ENCODE assay signal across 17 cellular contexts in the genomic region with DNA sequence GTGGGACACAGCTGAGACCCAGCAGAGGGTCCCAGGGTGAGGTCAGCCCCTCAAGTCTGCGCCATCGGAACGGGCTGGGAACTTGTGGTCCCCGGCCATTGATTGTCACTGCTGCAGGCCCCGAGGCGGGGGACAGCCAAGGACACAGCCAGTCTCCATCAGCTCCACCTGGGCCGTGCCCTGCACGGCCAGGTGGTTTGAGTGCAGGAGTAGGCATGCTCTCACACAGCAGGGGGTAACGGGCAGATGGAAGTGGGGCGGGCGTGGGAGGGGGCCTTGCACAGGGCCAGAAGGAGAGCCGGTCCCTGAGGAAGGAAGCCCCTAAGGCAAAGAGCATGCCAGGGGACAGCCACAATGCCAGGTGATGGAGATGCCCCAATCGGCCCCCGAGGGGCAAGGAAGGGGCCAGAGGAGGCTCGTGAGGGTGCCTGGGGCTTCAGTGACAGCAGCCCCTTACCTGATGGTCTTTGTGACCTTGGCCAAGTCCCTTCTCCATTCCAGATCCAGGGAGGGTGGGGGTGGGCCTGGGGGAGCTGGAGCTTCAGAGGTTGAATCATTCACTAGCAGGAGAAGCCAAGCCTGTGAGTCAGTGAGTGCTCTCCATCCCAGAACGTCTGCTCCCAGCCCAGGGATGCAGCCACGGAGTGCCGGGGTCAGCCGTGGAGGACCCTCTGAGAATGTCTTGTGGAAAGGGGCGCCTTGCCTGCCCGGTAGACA. TPM values are rescaled to one million over a fixed set of nuclear protein-coding genes. Genes with fewer than 3 reads are reported as not detected.
DNase-seq lines count a peak whose midpoint lies in the region; ATAC-seq and TF ChIP-seq lines count a peak whose summit lies in the region.
"Had no signal": no experiment of that assay in that cellular context is flagged by ENCODE, and none has a peak within 500 bp of the region (broad histone marks: within the 10 kb centered on the region; RNA-seq: fewer than 3 reads in every experiment).

No MANE protein-coding gene starts in this region.

- peaks cover 37% of the 10 kb centered on the region for H3K27me3 ChIP-seq in osteoblast (ENCODE audit: insufficient read depth, low read length)
- H3K27me3 ChIP-seq in colonic mucosa, result peaks cover 6% of the 10 kb centered on the region

- no peak overlapping the region for H2AFZ ChIP-seq in osteoblast (ENCODE audit: low read length)

- H3K9ac ChIP-seq in colonic mucosa (ENCODE audit: low read depth in 2 of 2, low read length in 2 of 2), result no peak overlapping the region
- H3K9ac ChIP-seq: BLaER1 had no signal

- H3K36me3 ChIP-seq in osteoblast (ENCODE audit: insufficient read depth, low read length) (no peaks in the 10 kb centered on the region), colonic mucosa (no peaks in the 10 kb centered on the region)
- H3K36me3 ChIP-seq: BLaER1, prostate gland, thoracic aorta had no signal

- DNase-seq in EL (peak; percentile 59), NCI-H226 (peak; percentile 57), choroid plexus epithelial cell (ENCODE audit: low read depth) (peak; percentile 26), osteoblast (ENCODE audit: insufficient read length, low spot score, missing footprints) (peak; percentile 99), Kasumi-1 (lab: John Stamatoyannopoulos, UW) (no peak), colonic mucosa (no peak)
- DNase-seq: activated CD4-positive, alpha-beta T cell treated with anti-CD3 and anti-CD28 coated beads for 4 hours; cortex of kidney; HCEC 1CT; naive thymus-derived CD8-positive, alpha-beta T cell; NCI-H187 treated with DMSO at 0.1 percent for 48 hours had no signal

- H4K20me1 ChIP-seq in osteoblast (ENCODE audit: insufficient read depth, low read length), result peaks cover 6% of the 10 kb centered on the region

- H3K9me3 ChIP-seq in osteoblast (ENCODE audit: low read depth, low read length), result no peaks in the 10 kb centered on the region
- no peaks in the 10 kb centered on the region for H3K9me3 ChIP-seq in colonic mucosa
- H3K9me3 ChIP-seq: BLaER1, prostate gland, thoracic aorta had no signal

- intact Hi-C loops in colonic mucosa (cut with DNase I), result no loop called here

- no peak for ATAC-seq in GM18909 (IDR thresholded peaks at IDR 0.05; ENCODE audit: poor library complexity, unreplicated experiment)
- ATAC-seq: naive thymus-derived CD8-positive, alpha-beta T cell had no signal

- no peaks in the 10 kb centered on the region for H3K79me2 ChIP-seq in osteoblast (ENCODE audit: insufficient read depth, low read length)

- H3K27ac ChIP-seq in osteoblast (ENCODE audit: low read depth, low read length) (no peak overlapping the region), colonic mucosa (no peak overlapping the region)
- H3K27ac ChIP-seq: BLaER1, prostate gland, thoracic aorta had no signal

- H3K4me2 ChIP-seq in osteoblast (ENCODE audit: insufficient read depth, low read length), result peak overlapping the region; percentile 12
- H3K4me2 ChIP-seq: BLaER1 had no signal

- no peak for TF ChIP-seq CTCF in choroid plexus epithelial cell (conservative IDR thresholded peaks at IDR 0.05; ENCODE audit: low read depth, low read length)
- TF ChIP-seq CTCF in osteoblast (IDR thresholded peaks at IDR 0.05; ENCODE audit: extremely low read depth, low read depth, low read length), result no peak
- no peak for TF ChIP-seq CTCF in colonic mucosa (IDR thresholded peaks at IDR 0.05)

- H3K4me3 ChIP-seq in choroid plexus epithelial cell (ENCODE audit: low read depth, low read length) (no peak overlapping the region), osteoblast (ENCODE audit: insufficient read depth, low read length) (no peak overlapping the region), colonic mucosa (no peak overlapping the region)
- H3K4me3 ChIP-seq: BLaER1, prostate gland, thoracic aorta had no signal

- H3K4me1 ChIP-seq in osteoblast (ENCODE audit: insufficient read depth, low read length) (peaks cover 17% of the 10 kb centered on the region), colonic mucosa (no peaks in the 10 kb centered on the region)
- H3K4me1 ChIP-seq: prostate gland had no signal

RNA-seq across cellular contexts. Expression of a gene that starts 2.3 kb away (rescaled TPM):
- under 0.01 TPM in 1 of 2 replicates, not detected in the other for total RNA-seq in osteoblast
- total RNA-seq in colonic mucosa, result under 1 TPM in 1 of 2 donors, not detected in 1; 0.24 TPM
- total RNA-seq: naive thymus-derived CD8-positive, alpha-beta T cell; OCI-LY7 had no signal

RNA-seq across cellular contexts. Expression of a gene that starts 24.9 kb away (rescaled TPM):
- total RNA-seq in osteoblast (139 and 210 TPM in 2 replicates), colonic mucosa (10 to 100 TPM in 1 of 2 donors, 1 to 10 TPM in 1; 6.0 to 11.4 TPM)
- total RNA-seq: naive thymus-derived CD8-positive, alpha-beta T cell; OCI-LY7; SK-MEL-5 had no signal

RNA-seq across cellular contexts. Expression of a gene that starts 49.4 kb away (rescaled TPM):
- 8.3 and 14.1 TPM in 2 replicates for total RNA-seq in osteoblast
- total RNA-seq in colonic mucosa, result 10 to 100 TPM; 18.9 to 47.8 TPM

Comparison
In these comparisons a context has a peak if more than half of its experiments do, and no peak if none do; other contexts are left out.
1. DNase-seq: peak in EL (single experiment), NCI-H226 (single experiment), choroid plexus epithelial cell (single experiment) and osteoblast (single experiment); none in Kasumi-1 (0 of 2) and colonic mucosa (single experiment).
2. RNA of a gene that starts 24.9 kb away (total RNA-seq): 139 to 210 TPM in osteoblast; 6.0 to 11.4 TPM in colonic mucosa; every median in the first group is over 10 times any median in the second.